Comparison of ENCODE assay signal across 18 cellular contexts in genomic region chr2:48080534-48081316, GRCh38.
A peak's percentile ranks its signal among the peaks of the same experiment; 100 is the strongest.
DNase-seq lines count a peak whose midpoint lies in the region; ATAC-seq and TF ChIP-seq lines count a peak whose summit lies in the region.
"Had no signal": no experiment of that assay in that cellular context is flagged by ENCODE, and none has a peak within 500 bp of the region (broad histone marks: within the 10 kb centered on the region; RNA-seq: fewer than 3 reads in every experiment).

No MANE protein-coding gene starts in this region.

- TF ChIP-seq CTCF in GM12872 (IDR thresholded peaks at IDR 0.05; ENCODE audit: insufficient read depth, low read depth, low read length) (peak; percentile 21; the same call in 1 of the 3 replicates), osteoblast (IDR thresholded peaks at IDR 0.05; ENCODE audit: extremely low read depth, low read depth, low read length) (no peak), breast epithelium (IDR thresholded peaks at IDR 0.05) (no peak)

- H3K4me3 ChIP-seq in osteoblast (ENCODE audit: insufficient read depth, low read length) (no peak overlapping the region), breast epithelium (no peak overlapping the region)
- H3K4me3 ChIP-seq: lung, Peyer's patch had no signal

- ATAC-seq in activated T-helper 17 cell treated with anti-CD3 and anti-CD28 coated beads, Interleukin-2, amount 50 U/mL, for 72 hours (replicated peaks), result no peak
- ATAC-seq in HG03039 (IDR thresholded peaks at IDR 0.05; ENCODE audit: unreplicated experiment) (no peak), GM18870 (IDR thresholded peaks at IDR 0.05; ENCODE audit: unreplicated experiment) (no peak)
- ATAC-seq: activated CD4-positive, CD25-positive, alpha-beta regulatory T cell treated with anti-CD3 and anti-CD28 coated beads, Interleukin-2, amount 50 U/mL, for 24 hours; activated naive CD4-positive, alpha-beta T cell treated with anti-CD3 and anti-CD28 coated beads, Interleukin-2, amount 50 U/mL, for 72 hours; stimulated activated memory B cell treated with anti-CD40 and anti-IgM and Interleukin-4, amounts not matched to agents 10 μg/mL and 1 μg/mL and 100 μg/mL, for 72 hours had no signal

- H3K27me3 Mint-ChIP-seq in activated T-helper 17 cell treated with anti-CD3 and anti-CD28 coated beads, Interleukin-2, amount 50 U/mL, for 72 hours, result peaks cover 14% of the 10 kb centered on the region

- H3K9me3 Mint-ChIP-seq in activated T-helper 17 cell treated with anti-CD3 and anti-CD28 coated beads, Interleukin-2, amount 50 U/mL, for 72 hours, result no peaks in the 10 kb centered on the region

- no peak overlapping the region for H3K27ac Mint-ChIP-seq in activated T-helper 17 cell treated with anti-CD3 and anti-CD28 coated beads, Interleukin-2, amount 50 U/mL, for 72 hours
- H3K27ac Mint-ChIP-seq: activated naive CD4-positive, alpha-beta T cell treated with anti-CD3 and anti-CD28 coated beads, Interleukin-2, amount 50 U/mL, for 72 hours; brain; stimulated activated memory B cell treated with anti-CD40 and anti-IgM and Interleukin-4, amounts not matched to agents 10 μg/mL and 1 μg/mL and 100 μg/mL, for 72 hours had no signal

- TF ChIP-seq POLR2A in breast epithelium (IDR thresholded peaks at IDR 0.05), result no peak

- H2AFZ ChIP-seq in osteoblast (ENCODE audit: low read length), result no peak overlapping the region

- no peaks in the 10 kb centered on the region for H3K36me3 ChIP-seq in osteoblast (ENCODE audit: insufficient read depth, low read length)
- H3K36me3 ChIP-seq in breast epithelium, result no peaks in the 10 kb centered on the region
- H3K36me3 ChIP-seq: Peyer's patch had no signal

- H3K4me1 Mint-ChIP-seq in activated T-helper 17 cell treated with anti-CD3 and anti-CD28 coated beads, Interleukin-2, amount 50 U/mL, for 72 hours, result no peaks in the 10 kb centered on the region
- H3K4me1 Mint-ChIP-seq: brain had no signal

- no peaks in the 10 kb centered on the region for H3K36me3 Mint-ChIP-seq in activated T-helper 17 cell treated with anti-CD3 and anti-CD28 coated beads, Interleukin-2, amount 50 U/mL, for 72 hours (ENCODE audit: low read depth)
- H3K36me3 Mint-ChIP-seq: activated naive CD4-positive, alpha-beta T cell treated with anti-CD3 and anti-CD28 coated beads, Interleukin-2, amount 50 U/mL, for 72 hours; brain; stimulated activated memory B cell treated with anti-CD40 and anti-IgM and Interleukin-4, amounts not matched to agents 10 μg/mL and 1 μg/mL and 100 μg/mL, for 72 hours had no signal

- intact Hi-C loops in breast epithelium (cut with DNase I; ENCODE audit: low total_unique reads), result no loop called here

- H3K4me1 ChIP-seq in osteoblast (ENCODE audit: insufficient read depth, low read length) (no peaks in the 10 kb centered on the region), breast epithelium (no peaks in the 10 kb centered on the region)
- H3K4me1 ChIP-seq: Peyer's patch had no signal

- no peaks in the 10 kb centered on the region for H3K9me3 ChIP-seq in osteoblast (ENCODE audit: low read depth, low read length)
- H3K9me3 ChIP-seq in breast epithelium, result no peaks in the 10 kb centered on the region
- H3K9me3 ChIP-seq: Peyer's patch had no signal

- no peak overlapping the region for H3K4me3 Mint-ChIP-seq in activated T-helper 17 cell treated with anti-CD3 and anti-CD28 coated beads, Interleukin-2, amount 50 U/mL, for 72 hours
- H3K4me3 Mint-ChIP-seq: brain; stimulated activated memory B cell treated with anti-CD40 and anti-IgM and Interleukin-4, amounts not matched to agents 10 μg/mL and 1 μg/mL and 100 μg/mL, for 72 hours had no signal

- H3K79me2 ChIP-seq in osteoblast (ENCODE audit: insufficient read depth, low read length), result no peaks in the 10 kb centered on the region

- H3K27me3 ChIP-seq in osteoblast (ENCODE audit: insufficient read depth, low read length), result peaks cover 2% of the 10 kb centered on the region
- H3K27me3 ChIP-seq in breast epithelium, result no peaks in the 10 kb centered on the region
- H3K27me3 ChIP-seq: Peyer's patch had no signal

- H3K27ac ChIP-seq in caudate nucleus (ENCODE audit: low read depth, low read length) (peak overlapping the region; percentile 24), osteoblast (ENCODE audit: low read depth, low read length) (no peak overlapping the region), breast epithelium (no peak overlapping the region)
- H3K27ac ChIP-seq: Peyer's patch had no signal

- H3K4me2 ChIP-seq in osteoblast (ENCODE audit: insufficient read depth, low read length), result no peak overlapping the region

- H4K20me1 ChIP-seq in osteoblast (ENCODE audit: insufficient read depth, low read length), result no peaks in the 10 kb centered on the region

- peak; percentile 97 for DNase-seq in MV-4-11 (lab: John Stamatoyannopoulos, UW)
- DNase-seq in caudate nucleus (lab: John Stamatoyannopoulos, UW), result peak in 4 of 61 donors; percentile 1 to 33 (median 4)
- DNase-seq in osteoblast (ENCODE audit: insufficient read length, low spot score, missing footprints), result peak; percentile 4
- DNase-seq in breast epithelium (ENCODE audit: low spot score in 2 of 2), result no peak
- DNase-seq: activated CD8-positive, alpha-beta memory T cell treated with anti-CD3 and anti-CD28 coated beads, Interleukin-2, amount 50 U/mL, for 48 hours; DMS79 treated with DMSO at 0.1 percent for 48 hours; NCI-H1694 treated with DMSO at 0.1 percent for 48 hours; Peyer's patch; T-helper 1 cell had no signal

Comparison
In these comparisons a context has a peak if more than half of its experiments do, and no peak if none do; other contexts are left out.
1. DNase-seq: peak in MV-4-11 (single experiment) and osteoblast (single experiment); none in breast epithelium (0 of 2).